1 cellular context compared by ENCODE assay signal in genomic region chr1:165873481-165873880, GRCh38.
TF ChIP-seq lines count a peak whose summit lies in the region.

No MANE protein-coding gene starts in this region.

TF ChIP-seq in K562, 482 proteins besides CTCF, POLR2A, EP300 and RAD21:
- TF ChIP-seq CHAMP1 (IDR thresholded peaks at IDR 0.05), result 0 out of 2 replicates have a peak, but pooled peaks have one; percentile 20
- peak; percentile 95 for TF ChIP-seq ZNF75A (CRISPR knock-in tag; IDR thresholded peaks at IDR 0.05)
- no peak for TF ChIP-seq FOXJ3 (CRISPR knock-in tag; IDR thresholded peaks at IDR 0.05)
